ENCODE assay signal across 15 cellular contexts in the genomic region with DNA sequence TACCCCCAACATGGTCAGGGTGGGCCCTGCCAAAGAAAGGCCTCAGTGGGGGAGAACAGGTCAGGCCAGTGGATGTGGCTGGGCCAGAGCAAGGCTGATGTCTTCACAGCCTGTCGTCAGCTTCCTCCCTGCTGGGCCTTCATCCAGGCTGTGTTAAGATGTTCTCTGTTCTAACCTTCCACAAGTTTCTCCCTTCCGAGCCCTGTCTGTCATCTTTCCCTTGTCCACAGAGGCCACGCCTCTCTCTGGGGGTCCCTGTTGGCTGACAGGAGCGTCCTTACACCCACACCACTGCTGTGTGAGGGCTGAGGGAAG. TPM values are rescaled to one million over a fixed set of nuclear protein-coding genes. Genes with fewer than 3 reads are reported as not detected.
DNase-seq lines count a peak whose midpoint lies in the region; ATAC-seq and TF ChIP-seq lines count a peak whose summit lies in the region.
"Had no signal": no experiment of that assay in that cellular context is flagged by ENCODE, and none has a peak within 500 bp of the region (broad histone marks: within the 10 kb centered on the region; RNA-seq: fewer than 3 reads in every experiment).

No MANE protein-coding gene starts in this region.

- H3K14ac ChIP-seq in IMR-90 (replicated peaks; ENCODE audit: low read depth, low read length) (no peak overlapping the region), neuronal stem cell (ENCODE audit: low read length) (no peak overlapping the region)

- no peak overlapping the region for H2BK20ac ChIP-seq in IMR-90 (ENCODE audit: low read depth, low read length)

- H2BK120ac ChIP-seq in IMR-90 (ENCODE audit: low read depth, low read length) (no peak overlapping the region), neuronal stem cell (ENCODE audit: low read depth, low read length) (no peak overlapping the region)

- H3K27ac Mint-ChIP-seq in endodermal cell, result no peak overlapping the region
- H3K27ac Mint-ChIP-seq in HFFc6, result no peak overlapping the region
- H3K27ac Mint-ChIP-seq: CD4-positive, alpha-beta memory T cell had no signal

- no peak for TF ChIP-seq POLR2A in IMR-90 (IDR thresholded peaks at IDR 0.05; ENCODE audit: low read depth, low read length)

- intact Hi-C loops in IMR-90 (cut with micrococcal nuclease) (no loop called here), dorsolateral prefrontal cortex (cut with DNase I) (no loop called here)

- no peak overlapping the region for H3K18ac ChIP-seq in IMR-90 (ENCODE audit: low read depth, low read length)
- H3K18ac ChIP-seq in neuronal stem cell (ENCODE audit: low read length), result peak overlapping the region; percentile 4

- H3K79me1 ChIP-seq in IMR-90 (ENCODE audit: low read depth in 1 of 2, low read length in 2 of 2), result peaks cover 0 to 7% of the 10 kb centered on the region in 2 experiments; a peak in 2 of 4 replicates
- H3K79me1 ChIP-seq in neuronal stem cell (ENCODE audit: low read depth, low read length), result no peaks in the 10 kb centered on the region

- no TSS peak for BruUV-seq in IMR-90 (replicated peaks; lab: Mats Ljungman, UMichigan)

- H3K4me1 Mint-ChIP-seq in endodermal cell (peaks cover 4% of the 10 kb centered on the region), HFFc6 (ENCODE audit: low read depth) (no peaks in the 10 kb centered on the region)
- H3K4me1 Mint-ChIP-seq: CD4-positive, alpha-beta memory T cell had no signal

- dilution Hi-C loops in IMR-90 (cut with HindIII; ENCODE audit: low sequenced_read_pairs, unreplicated experiment), result no loop called here

- CTCF ChIA-PET in IMR-90 (lab: Yijun Ruan, JAX), result no interaction called here

- POLR2A ChIA-PET in IMR-90 (lab: Charles Lee; ENCODE audit: unreplicated experiment), result no interaction called here

- no peak for ATAC-seq in IMR-90 (ENCODE audit: low read depth)
- ATAC-seq in HG02623 (IDR thresholded peaks at IDR 0.05; ENCODE audit: unreplicated experiment), result no peak
- ATAC-seq: A549 had no signal

- H3K9ac ChIP-seq in IMR-90 (ENCODE audit: low read depth, low read length), result no peak overlapping the region
- no peak overlapping the region for H3K9ac ChIP-seq in endodermal cell (ENCODE audit: extremely low read depth, low read length, poor library complexity, severe bottlenecking)
- H3K9ac ChIP-seq in neuronal stem cell (ENCODE audit: low read depth, low read length, poor library complexity), result no peak overlapping the region

- no peak for TF ChIP-seq RAD21 in IMR-90 (IDR thresholded peaks at IDR 0.05; ENCODE audit: low read length)

- in situ Hi-C loops in IMR-90 (cut with MboI; ENCODE audit: low sequenced_read_pairs), result no loop called here

- H2AK5ac ChIP-seq in IMR-90 (ENCODE audit: low read depth, low read length) (no peak overlapping the region), neuronal stem cell (ENCODE audit: low read depth, low read length) (peak overlapping the region; percentile 51)

- no peak overlapping the region for H4K5ac ChIP-seq in IMR-90 (ENCODE audit: low read depth, low read length)

- no peak overlapping the region for H3K27ac ChIP-seq in IMR-90 (ENCODE audit: insufficient read depth, low read length)
- H3K27ac ChIP-seq in endodermal cell (ENCODE audit: low read depth, low read length), result no peak overlapping the region
- no peak overlapping the region for H3K27ac ChIP-seq in neuronal stem cell (replicated peaks; ENCODE audit: low read length)
- no peak overlapping the region for H3K27ac ChIP-seq in dorsolateral prefrontal cortex
- H3K27ac ChIP-seq: C4-2B had no signal

- DNase-seq in IMR-90 (no peak), endodermal cell (peak; percentile 29), neuronal stem cell (ENCODE audit: low spot score) (no peak), HFFc6 (no peak), dorsolateral prefrontal cortex (no peak)
- DNase-seq: BE2C; CD4-positive, alpha-beta memory T cell; DMS153; DMS79 treated with DMSO at 0.1 percent for 48 hours; EL; GOT3; H9 had no signal

- H3K4me1 ChIP-seq in IMR-90 (ENCODE audit: control insufficient read depth, insufficient read depth, low read length), result no peaks in the 10 kb centered on the region
- H3K4me1 ChIP-seq in endodermal cell (ENCODE audit: control insufficient read depth, insufficient read depth, low read length), result no peaks in the 10 kb centered on the region
- H3K4me1 ChIP-seq in neuronal stem cell (ENCODE audit: control insufficient read depth in 2 of 2, insufficient read depth in 1 of 2, low read depth in 1 of 2, low read length in 2 of 2), result peaks cover 3 to 5% of the 10 kb centered on the region in 2 donors
- H3K4me1 ChIP-seq: A549, BE2C had no signal

- WGBS in IMR-90 (ENCODE audit: extremely low coverage in 2 of 2, insufficient read length in 1 of 2), 2 experiments, result 80% methylated on average over 1 of the region's 4 CpGs; no CpG with 5 or more reads in 1 of the 2 experiments
- WGBS in endodermal cell (ENCODE audit: insufficient coverage in 1 of 2, insufficient read length in 1 of 2), 2 experiments, result 53% methylated on average over 4 of the region's 4 CpGs; no CpG with 5 or more reads in 1 of the 2 experiments
- WGBS in neuronal stem cell (ENCODE audit: extremely low coverage in 2 of 2, insufficient read length in 2 of 2, insufficient replicate concordance in 1 of 2), 2 donors, result no CpG with 5 or more reads among the region's 4 CpGs

- H3K27me3 Mint-ChIP-seq in endodermal cell (ENCODE audit: insufficient read depth), result peaks cover 61% of the 10 kb centered on the region
- H3K27me3 Mint-ChIP-seq in HFFc6 (ENCODE audit: insufficient read depth), result peaks cover 46% of the 10 kb centered on the region

- H3K4me3 ChIP-seq in IMR-90 (ENCODE audit: insufficient read depth, low read depth, low read length) (no peak overlapping the region), endodermal cell (ENCODE audit: low read length) (no peak overlapping the region), neuronal stem cell (ENCODE audit: low read length in 2 of 2) (no peak overlapping the region), dorsolateral prefrontal cortex (no peak overlapping the region)
- H3K4me3 ChIP-seq: A549 had no signal

- H3K36me3 ChIP-seq in IMR-90 (ENCODE audit: control insufficient read depth, insufficient read depth, low read length), result no peaks in the 10 kb centered on the region
- no peaks in the 10 kb centered on the region for H3K36me3 ChIP-seq in endodermal cell (ENCODE audit: control insufficient read depth, insufficient read depth, low read length)
- H3K36me3 ChIP-seq in neuronal stem cell (replicated peaks in 1 of 2; ENCODE audit: control insufficient read depth in 2 of 2, insufficient read depth in 2 of 2, low read length in 2 of 2), result no peaks in the 10 kb centered on the region
- H3K36me3 ChIP-seq: BE2C had no signal

- H3K4ac ChIP-seq in IMR-90 (ENCODE audit: low read depth, low read length) (no peak overlapping the region), neuronal stem cell (ENCODE audit: low read length) (no peak overlapping the region)

- no peak overlapping the region for H2BK15ac ChIP-seq in IMR-90 (ENCODE audit: low read depth, low read length)
- H2BK15ac ChIP-seq in neuronal stem cell (ENCODE audit: low read length), result peak overlapping the region; percentile 11

- H3K36me3 Mint-ChIP-seq in endodermal cell (ENCODE audit: low read depth), result no peaks in the 10 kb centered on the region
- H3K36me3 Mint-ChIP-seq in HFFc6 (ENCODE audit: low read depth), result no peaks in the 10 kb centered on the region
- H3K36me3 Mint-ChIP-seq: CD4-positive, alpha-beta memory T cell had no signal

- peaks cover 2% of the 10 kb centered on the region; the same call in 1 of the 2 replicates for H3K9me1 ChIP-seq in IMR-90 (ENCODE audit: insufficient read depth, low read length)

- H2AFZ ChIP-seq in IMR-90 (replicated peaks; ENCODE audit: low read length, poor library complexity) (peak overlapping the region; percentile 43), neuronal stem cell (ENCODE audit: low read length) (no peak overlapping the region)

- no peak for TF ChIP-seq CTCF in IMR-90 (conservative IDR thresholded peaks at IDR 0.05; ENCODE audit: low read depth, low read length)
- no peak for TF ChIP-seq CTCF in endodermal cell (conservative IDR thresholded peaks at IDR 0.05)
- no peak for TF ChIP-seq CTCF in HFFc6 (IDR thresholded peaks at IDR 0.05)
- no peak for TF ChIP-seq CTCF in dorsolateral prefrontal cortex (IDR thresholded peaks at IDR 0.05 in 54 of 56, conservative IDR thresholded peaks at IDR 0.05 in 2 of 56; ENCODE audit: low read depth in 1 of 56, partially characterized antibody in 56 of 56)

- no peak overlapping the region for H2BK5ac ChIP-seq in IMR-90 (ENCODE audit: low read depth, low read length, poor library complexity, severe bottlenecking)
- peak overlapping the region; percentile 61 for H2BK5ac ChIP-seq in neuronal stem cell (ENCODE audit: low read length)

- H4K20me1 ChIP-seq in IMR-90 (ENCODE audit: insufficient read depth, low read length), result no peaks in the 10 kb centered on the region

- H3K56ac ChIP-seq in IMR-90 (ENCODE audit: extremely low read depth, insufficient read depth, low read length), result no peak overlapping the region

- no peak overlapping the region for H3K4me3 Mint-ChIP-seq in endodermal cell
- H3K4me3 Mint-ChIP-seq in HFFc6, result no peak overlapping the region
- H3K4me3 Mint-ChIP-seq: CD4-positive, alpha-beta memory T cell; H9 had no signal

- H2AK9ac ChIP-seq in IMR-90 (replicated peaks; ENCODE audit: low read depth, low read length, poor library complexity), result peak overlapping the region; percentile 16

- H4K8ac ChIP-seq in IMR-90 (ENCODE audit: low read depth in 2 of 2, low read length in 2 of 2), result no peak overlapping the region
- H4K8ac ChIP-seq in neuronal stem cell (ENCODE audit: low read depth, low read length), result no peak overlapping the region

- H3K9me3 ChIP-seq in IMR-90 (ENCODE audit: control insufficient read depth, insufficient read depth, low read length) (no peaks in the 10 kb centered on the region), endodermal cell (ENCODE audit: control insufficient read depth, low read length) (no peaks in the 10 kb centered on the region), neuronal stem cell (replicated peaks in 1 of 2; ENCODE audit: control insufficient read depth in 2 of 2, insufficient read depth in 1 of 2, low read depth in 1 of 2, low read length in 2 of 2) (no peaks in the 10 kb centered on the region)
- H3K9me3 ChIP-seq: A549, BE2C had no signal

- H2BK12ac ChIP-seq in neuronal stem cell (ENCODE audit: low read length), result no peak overlapping the region

- no peak overlapping the region for H3K4me2 ChIP-seq in IMR-90 (ENCODE audit: low read depth, low read length)
- H3K4me2 ChIP-seq in neuronal stem cell (ENCODE audit: insufficient read depth, low read length, poor library complexity, severe bottlenecking), result no peak overlapping the region
- H3K4me2 ChIP-seq: A549 had no signal

- H3K27me3 ChIP-seq in IMR-90 (ENCODE audit: control insufficient read depth, insufficient read depth, low read length) (peaks cover 37% of the 10 kb centered on the region), endodermal cell (ENCODE audit: control insufficient read depth, insufficient read depth, low read length, poor library complexity, severe bottlenecking) (peaks cover 3% of the 10 kb centered on the region), neuronal stem cell (ENCODE audit: control insufficient read depth in 3 of 3, insufficient read depth in 3 of 3, low read depth in 1 of 3, low read length in 3 of 3) (peaks cover 0 to 15% (median 0%) of the 10 kb centered on the region in 3 experiments), dorsolateral prefrontal cortex (peaks cover 0 to 29% (median 3%) of the 10 kb centered on the region in 45 donors)

- H3K9me3 Mint-ChIP-seq in endodermal cell, result peaks cover 2% of the 10 kb centered on the region
- peaks cover 4% of the 10 kb centered on the region; the same call in 1 of the 2 replicates for H3K9me3 Mint-ChIP-seq in HFFc6

- H3K23ac ChIP-seq in IMR-90 (ENCODE audit: low read depth, low read length) (no peak overlapping the region), neuronal stem cell (ENCODE audit: low read depth, low read length, poor library complexity) (no peak overlapping the region)

- H4K91ac ChIP-seq in IMR-90 (ENCODE audit: insufficient read depth, low read depth, low read length), result no peak overlapping the region
- H4K91ac ChIP-seq in neuronal stem cell (ENCODE audit: low read depth, low read length, poor library complexity), result no peak overlapping the region

RNA-seq across cellular contexts. Expression of a gene that starts 36.2 kb away (rescaled TPM):
- total RNA-seq in IMR-90 (2012; rRNA removed) (1.9 and 2.2 TPM in 2 replicates), endodermal cell (not detected), dorsolateral prefrontal cortex (1 to 10 TPM in 66 of 120 experiments, under 1 TPM in 53, not detected in 1; 0.14 to 5.7 (median 1.1) TPM)
- polyA plus RNA-seq in IMR-90 (2012; rRNA removed), result 7.5 and 7.9 TPM in 2 replicates
- 7.5 and 8.7 TPM in 2 replicates for polyA plus RNA-seq in IMR-90 (2012; cell fraction: cytosol; rRNA removed)
- polyA plus RNA-seq in IMR-90 (2012; cell fraction: nucleus; rRNA removed; ENCODE audit: low replicate concordance), result 22.1 and 26.1 TPM in 2 replicates
- not detected for polyA plus RNA-seq in endodermal cell (2013, experiment 1 of 2)
- 0.04 TPM for polyA plus RNA-seq in endodermal cell (2013, experiment 2 of 2)
- polyA plus RNA-seq in neuronal stem cell (2013, experiment 1 of 2), result 0.06 TPM
- 0.08 TPM for polyA plus RNA-seq in neuronal stem cell (2013, experiment 2 of 2)
- not detected for total RNA-seq in HFFc6 (2021; fragmentation: NEBNext Ultra II Directional; extraction: Animal tissue kit (Norgen Biotek cat#: 25700))
- total RNA-seq: CD4-positive, alpha-beta memory T cell; H9 had no signal
